ENCODE assay signal across 22 cellular contexts in genomic region chr6:7585287-7585930, GRCh38.
"Had no signal": no experiment of that assay in that cellular context is flagged by ENCODE, and none has a peak within 500 bp of the region (broad histone marks: within the 10 kb centered on the region; RNA-seq: fewer than 3 reads in every experiment).

No MANE protein-coding gene starts in this region.

- H3K9me3 ChIP-seq: SJSA1 had no signal

- H3K27ac ChIP-seq: KMS-11, SJSA1, SK-N-MC had no signal

- H3K4me1 ChIP-seq: SJSA1 had no signal

- H3K4me2 ChIP-seq: KMS-11 had no signal

- H3K4me3 ChIP-seq: SJSA1, SK-N-MC had no signal

- FAIRE-seq: RCC 7860 had no signal

- DNase-seq: IMR-90, Kasumi-1, MM.1S, NCI-H1105, NCI-H1417 treated with DMSO at 0.1 percent for 48 hours, NCI-H146, NCI-H1694 treated with DMSO at 0.1 percent for 48 hours, NCI-H1930, NCI-H2081, NCI-H2107, NCI-H226, NCI-H446, NCI-H510A, NCI-H524 treated with DMSO at 0.1 percent for 48 hours, NCI-H69, NCI-H774, SHP77 treated with DMSO at 0.1 percent for 48 hours had no signal

- H3K9ac ChIP-seq: KMS-11 had no signal

- ATAC-seq: Right ventricle myocardium inferior had no signal
